ENCODE assay signal across 1 cellular context in genomic region chr12:3580071-3580749, GRCh38.
TF ChIP-seq lines count a peak whose summit lies in the region.

No MANE protein-coding gene starts in this region.

TF ChIP-seq in GM23338, 12 proteins besides CTCF, POLR2A, EP300 and RAD21 (continued from another document):
- TF ChIP-seq, protein P1, sequence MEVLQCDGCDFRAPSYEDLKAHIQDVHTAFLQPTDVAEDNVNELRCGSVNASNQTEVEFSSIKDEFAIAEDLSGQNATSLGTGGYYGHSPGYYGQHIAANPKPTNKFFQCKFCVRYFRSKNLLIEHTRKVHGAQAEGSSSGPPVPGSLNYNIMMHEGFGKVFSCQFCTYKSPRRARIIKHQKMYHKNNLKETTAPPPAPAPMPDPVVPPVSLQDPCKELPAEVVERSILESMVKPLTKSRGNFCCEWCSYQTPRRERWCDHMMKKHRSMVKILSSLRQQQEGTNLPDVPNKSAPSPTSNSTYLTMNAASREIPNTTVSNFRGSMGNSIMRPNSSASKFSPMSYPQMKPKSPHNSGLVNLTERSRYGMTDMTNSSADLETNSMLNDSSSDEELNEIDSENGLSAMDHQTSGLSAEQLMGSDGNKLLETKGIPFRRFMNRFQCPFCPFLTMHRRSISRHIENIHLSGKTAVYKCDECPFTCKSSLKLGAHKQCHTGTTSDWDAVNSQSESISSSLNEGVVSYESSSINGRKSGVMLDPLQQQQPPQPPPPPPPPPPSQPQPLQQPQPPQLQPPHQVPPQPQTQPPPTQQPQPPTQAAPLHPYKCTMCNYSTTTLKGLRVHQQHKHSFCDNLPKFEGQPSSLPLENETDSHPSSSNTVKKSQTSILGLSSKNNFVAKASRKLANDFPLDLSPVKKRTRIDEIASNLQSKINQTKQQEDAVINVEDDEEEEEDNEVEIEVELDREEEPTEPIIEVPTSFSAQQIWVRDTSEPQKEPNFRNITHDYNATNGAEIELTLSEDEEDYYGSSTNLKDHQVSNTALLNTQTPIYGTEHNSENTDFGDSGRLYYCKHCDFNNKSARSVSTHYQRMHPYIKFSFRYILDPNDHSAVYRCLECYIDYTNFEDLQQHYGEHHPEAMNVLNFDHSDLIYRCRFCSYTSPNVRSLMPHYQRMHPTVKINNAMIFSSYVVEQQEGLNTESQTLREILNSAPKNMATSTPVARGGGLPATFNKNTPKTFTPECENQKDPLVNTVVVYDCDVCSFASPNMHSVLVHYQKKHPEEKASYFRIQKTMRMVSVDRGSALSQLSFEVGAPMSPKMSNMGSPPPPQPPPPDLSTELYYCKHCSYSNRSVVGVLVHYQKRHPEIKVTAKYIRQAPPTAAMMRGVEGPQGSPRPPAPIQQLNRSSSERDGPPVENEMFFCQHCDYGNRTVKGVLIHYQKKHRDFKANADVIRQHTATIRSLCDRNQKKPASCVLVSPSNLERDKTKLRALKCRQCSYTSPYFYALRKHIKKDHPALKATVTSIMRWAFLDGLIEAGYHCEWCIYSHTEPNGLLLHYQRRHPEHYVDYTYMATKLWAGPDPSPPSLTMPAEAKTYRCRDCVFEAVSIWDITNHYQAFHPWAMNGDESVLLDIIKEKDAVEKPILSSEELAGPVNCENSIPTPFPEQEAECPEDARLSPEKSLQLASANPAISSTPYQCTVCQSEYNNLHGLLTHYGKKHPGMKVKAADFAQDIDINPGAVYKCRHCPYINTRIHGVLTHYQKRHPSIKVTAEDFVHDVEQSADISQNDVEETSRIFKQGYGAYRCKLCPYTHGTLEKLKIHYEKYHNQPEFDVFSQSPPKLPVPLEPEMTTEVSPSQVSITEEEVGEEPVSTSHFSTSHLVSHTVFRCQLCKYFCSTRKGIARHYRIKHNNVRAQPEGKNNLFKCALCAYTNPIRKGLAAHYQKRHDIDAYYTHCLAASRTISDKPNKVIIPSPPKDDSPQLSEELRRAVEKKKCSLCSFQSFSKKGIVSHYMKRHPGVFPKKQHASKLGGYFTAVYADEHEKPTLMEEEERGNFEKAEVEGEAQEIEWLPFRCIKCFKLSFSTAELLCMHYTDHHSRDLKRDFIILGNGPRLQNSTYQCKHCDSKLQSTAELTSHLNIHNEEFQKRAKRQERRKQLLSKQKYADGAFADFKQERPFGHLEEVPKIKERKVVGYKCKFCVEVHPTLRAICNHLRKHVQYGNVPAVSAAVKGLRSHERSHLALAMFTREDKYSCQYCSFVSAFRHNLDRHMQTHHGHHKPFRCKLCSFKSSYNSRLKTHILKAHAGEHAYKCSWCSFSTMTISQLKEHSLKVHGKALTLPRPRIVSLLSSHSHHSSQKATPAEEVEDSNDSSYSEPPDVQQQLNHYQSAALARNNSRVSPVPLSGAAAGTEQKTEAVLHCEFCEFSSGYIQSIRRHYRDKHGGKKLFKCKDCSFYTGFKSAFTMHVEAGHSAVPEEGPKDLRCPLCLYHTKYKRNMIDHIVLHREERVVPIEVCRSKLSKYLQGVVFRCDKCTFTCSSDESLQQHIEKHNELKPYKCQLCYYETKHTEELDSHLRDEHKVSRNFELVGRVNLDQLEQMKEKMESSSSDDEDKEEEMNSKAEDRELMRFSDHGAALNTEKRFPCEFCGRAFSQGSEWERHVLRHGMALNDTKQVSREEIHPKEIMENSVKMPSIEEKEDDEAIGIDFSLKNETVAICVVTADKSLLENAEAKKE (CRISPR knock-in tag; IDR thresholded peaks at IDR 0.05) = no peak
- TF ChIP-seq JUNB (IDR thresholded peaks at IDR 0.05; ENCODE audit: unreplicated experiment) (no peak), EZH2phosphoT487 (IDR thresholded peaks at IDR 0.05; ENCODE audit: unreplicated experiment) (no peak), ZNF331 (CRISPR knock-in tag; IDR thresholded peaks at IDR 0.05; ENCODE audit: low read depth) (no peak), STAT1 (IDR thresholded peaks at IDR 0.05; ENCODE audit: unreplicated experiment) (no peak), CREB1 (CRISPR knock-in tag; IDR thresholded peaks at IDR 0.05; ENCODE audit: low read depth) (no peak), NANOG (IDR thresholded peaks at IDR 0.05; ENCODE audit: borderline replicate concordance) (no peak), EZH2 (IDR thresholded peaks at IDR 0.05; ENCODE audit: low read depth, unreplicated experiment) (no peak)
- TF ChIP-seq, protein P2, sequence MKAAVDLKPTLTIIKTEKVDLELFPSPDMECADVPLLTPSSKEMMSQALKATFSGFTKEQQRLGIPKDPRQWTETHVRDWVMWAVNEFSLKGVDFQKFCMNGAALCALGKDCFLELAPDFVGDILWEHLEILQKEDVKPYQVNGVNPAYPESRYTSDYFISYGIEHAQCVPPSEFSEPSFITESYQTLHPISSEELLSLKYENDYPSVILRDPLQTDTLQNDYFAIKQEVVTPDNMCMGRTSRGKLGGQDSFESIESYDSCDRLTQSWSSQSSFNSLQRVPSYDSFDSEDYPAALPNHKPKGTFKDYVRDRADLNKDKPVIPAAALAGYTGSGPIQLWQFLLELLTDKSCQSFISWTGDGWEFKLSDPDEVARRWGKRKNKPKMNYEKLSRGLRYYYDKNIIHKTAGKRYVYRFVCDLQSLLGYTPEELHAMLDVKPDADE (IDR thresholded peaks at IDR 0.05) = no peak
